ENCODE assay signal across 8 cellular contexts in genomic region chr3:33372218-33373081, GRCh38.
DNase-seq lines count a peak whose midpoint lies in the region; ATAC-seq and TF ChIP-seq lines count a peak whose summit lies in the region.

No MANE protein-coding gene starts in this region.

- peaks cover 4 to 8% of the 10 kb centered on the region in 2 donors for H3K36me3 Mint-ChIP-seq in naive B cell

- no peak overlapping the region for H3K27ac Mint-ChIP-seq in naive B cell

- no peak overlapping the region for H3K4me3 Mint-ChIP-seq in naive B cell

- DNase-seq in ELR (ENCODE audit: low read depth) (peak; percentile 86), HCEC 1CT (peak; percentile 79), NCI-H526 treated with DMSO at 0.1 percent for 48 hours (lab: John Stamatoyannopoulos, UW) (peak; percentile 9), erythroblast (lab: John Stamatoyannopoulos, UW) (peak; percentile 52 to 71), naive B cell (peak; percentile 32), substantia nigra (lab: John Stamatoyannopoulos, UW) (peak in 25 of 49 donors; percentile 3 to 48 (median 14)), NCI-H446 treated with DMSO at 0.1 percent for 48 hours (lab: John Stamatoyannopoulos, UW) (no peak)
- DNase-seq in activated CD4-positive, alpha-beta T cell treated with anti-CD3 and anti-CD28 coated beads, Interleukin-2, amount 50 U/mL, for 48 hours = peak; percentile 51 to 54

- H3K4me1 Mint-ChIP-seq in naive B cell = peaks cover 5 to 6% (median 5%) of the 10 kb centered on the region in 3 donors

- no peak for TF ChIP-seq POLR2A in erythroblast (IDR thresholded peaks at IDR 0.05; ENCODE audit: low read length)

- peaks cover 6 to 31% (median 24%) of the 10 kb centered on the region in 3 donors for H3K27me3 Mint-ChIP-seq in naive B cell

- no peak overlapping the region for H3K27ac ChIP-seq in substantia nigra (ENCODE audit: low read depth, low read length, poor library complexity, severe bottlenecking)

- peak; percentile 49 to 61 for ATAC-seq in naive B cell (ENCODE audit: low read depth in 2 of 2)

- peaks cover 0 to 7% (median 4%) of the 10 kb centered on the region in 7 donors for H3K9me3 Mint-ChIP-seq in naive B cell
